In the genomic region with DNA sequence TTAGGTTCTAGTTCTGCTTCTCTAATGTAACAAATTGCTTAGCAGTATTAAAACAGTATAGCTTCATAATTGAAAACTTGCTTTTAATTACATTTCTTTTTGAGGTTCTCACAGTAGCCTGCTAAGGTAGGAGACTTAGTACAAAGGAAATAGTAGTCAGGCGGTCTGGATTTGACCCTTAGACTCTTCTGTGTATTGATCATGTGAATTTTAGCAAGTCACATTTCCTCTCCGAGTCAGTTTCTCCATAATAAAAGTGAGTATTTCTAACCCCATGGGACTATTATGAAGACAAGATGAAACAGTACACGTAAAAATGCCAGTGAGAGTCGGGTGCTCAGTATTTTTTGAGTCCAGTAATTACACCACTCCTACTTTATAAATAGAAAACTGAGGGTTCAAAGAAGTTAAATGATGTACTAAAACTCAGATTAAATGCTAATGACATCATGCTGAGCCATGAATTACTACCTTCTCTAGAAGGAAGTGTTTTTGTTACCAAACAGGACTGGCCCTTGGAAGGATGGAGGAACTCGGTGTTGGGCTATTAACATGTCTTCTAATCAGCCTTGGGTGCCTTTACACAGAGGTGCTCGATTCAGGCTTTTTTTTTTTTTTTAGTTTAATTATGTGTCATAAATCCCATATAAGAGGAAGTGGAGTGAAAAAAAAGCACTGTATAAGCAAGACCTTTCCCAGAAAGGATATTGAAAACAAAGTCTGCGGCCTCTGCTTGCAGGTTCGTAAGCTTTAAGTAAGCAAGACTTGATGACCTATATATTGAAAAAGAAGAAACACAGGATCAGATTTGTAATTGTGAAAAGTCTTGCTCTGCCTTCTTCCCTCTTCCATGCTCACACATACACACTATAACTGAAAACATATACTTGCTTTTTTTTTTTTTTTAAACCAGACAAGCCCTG, we compare ENCODE assay signal across 16 cellular contexts.
"Had no signal": no experiment of that assay in that cellular context is flagged by ENCODE, and none has a peak within 500 bp of the region (broad histone marks: within the 10 kb centered on the region; RNA-seq: fewer than 3 reads in every experiment).

No MANE protein-coding gene starts in this region.

- H3K4me1 ChIP-seq: neural progenitor cell, right lobe of liver had no signal

- H3K27me3 ChIP-seq: cardiac muscle cell, neural progenitor cell, right lobe of liver, stomach had no signal

- DNase-seq: activated CD4-positive, alpha-beta T cell treated with anti-CD3 and anti-CD28 coated beads for 4 hours; activated effector memory CD4-positive, alpha-beta T cell treated with Interleukin-2 at 50 U/mL for 16 hours; activated naive CD4-positive, alpha-beta T cell treated with anti-CD3 and anti-CD28 coated beads, Interleukin-2, amount 50 U/mL, for 16 hours; foreskin fibroblast; glutamatergic neuron; immature natural killer cell; lower lobe of right lung; midbrain; naive B cell; right lobe of liver; SK-N-SH; stomach; T-cell; T1000 had no signal

- H3K36me3 ChIP-seq: cardiac muscle cell, lower lobe of right lung had no signal

- H3K4me3 ChIP-seq: cardiac muscle cell, lower lobe of right lung, neural progenitor cell, right lobe of liver, stomach had no signal

- H3K27ac Mint-ChIP-seq: immature natural killer cell, neural progenitor cell had no signal

- H3K9me3 ChIP-seq: lower lobe of right lung, right lobe of liver, SK-N-SH, stomach had no signal

- H3K9me3 Mint-ChIP-seq: immature natural killer cell, naive B cell, neural progenitor cell, T-cell had no signal

- H3K4me3 Mint-ChIP-seq: immature natural killer cell, naive B cell, neural progenitor cell, T-cell had no signal

- H3K27ac ChIP-seq: lower lobe of right lung, neural progenitor cell, right lobe of liver, stomach had no signal

- H3K27me3 Mint-ChIP-seq: T-cell had no signal

- H3K4me1 Mint-ChIP-seq: immature natural killer cell, naive B cell, neural progenitor cell had no signal

- ATAC-seq: lower lobe of right lung, T-cell had no signal
